In genomic region chr9:133708123-133708769, GRCh38 we compare ENCODE assay signal across 24 cellular contexts. TPM values are rescaled to one million over a fixed set of nuclear protein-coding genes. Genes with fewer than 3 reads are reported as not detected.
DNase-seq lines count a peak whose midpoint lies in the region; ATAC-seq and TF ChIP-seq lines count a peak whose summit lies in the region.
"Had no signal": no experiment of that assay in that cellular context is flagged by ENCODE, and none has a peak within 500 bp of the region (broad histone marks: within the 10 kb centered on the region; RNA-seq: fewer than 3 reads in every experiment).

No MANE protein-coding gene starts in this region.

- no peaks in the 10 kb centered on the region for H3K36me3 Mint-ChIP-seq in glutamatergic neuron (ENCODE audit: unreplicated experiment)
- peaks cover 0 to 3% (median 0%) of the 10 kb centered on the region in 5 donors for H3K36me3 Mint-ChIP-seq in naive thymus-derived CD4-positive, alpha-beta T cell

- H3K27me3 Mint-ChIP-seq in glutamatergic neuron (ENCODE audit: unreplicated experiment) = peaks cover 6% of the 10 kb centered on the region
- peaks cover 0 to 7% (median 0%) of the 10 kb centered on the region in 5 donors for H3K27me3 Mint-ChIP-seq in naive thymus-derived CD4-positive, alpha-beta T cell

- H3K36me3 ChIP-seq in left ventricle myocardium inferior = no peaks in the 10 kb centered on the region
- no peaks in the 10 kb centered on the region for H3K36me3 ChIP-seq in naive thymus-derived CD4-positive, alpha-beta T cell (ENCODE audit: control insufficient read depth in 2 of 3, insufficient read depth in 3 of 3, low read length in 3 of 3)
- H3K36me3 ChIP-seq: gastroesophageal sphincter, MG63, stomach, thyroid gland had no signal

- intact Hi-C loops in Right ventricle myocardium superior (cut with DNase I) = no loop called here
- intact Hi-C loops in left ventricle myocardium inferior (cut with micrococcal nuclease) = no loop called here
- intact Hi-C loops in naive thymus-derived CD4-positive, alpha-beta T cell (cut with micrococcal nuclease) = loop anchor here in 1 of 2 donors (10.0 kb wide), 2 partner anchors 293 to 563 kb away; partner anchors contain the start of gene REXO4

- H3K27ac ChIP-seq in left ventricle myocardium inferior (replicated peaks) = no peak overlapping the region
- H3K27ac ChIP-seq in naive thymus-derived CD4-positive, alpha-beta T cell (ENCODE audit: low read depth, low read length) = peak overlapping the region; percentile 60
- H3K27ac ChIP-seq: A549 had no signal

- H3K4me3 Mint-ChIP-seq in glutamatergic neuron (ENCODE audit: unreplicated experiment) = no peak overlapping the region
- peak overlapping the region in 1 of 10 donors; percentile 14 for H3K4me3 Mint-ChIP-seq in naive thymus-derived CD4-positive, alpha-beta T cell
- H3K4me3 Mint-ChIP-seq: activated CD8-positive, alpha-beta T cell treated with anti-CD3 and anti-CD28 coated beads, Interleukin-2, amount 10 ng/mL, durations not matched to agents 7 days and 5 days had no signal

- peaks cover 20% of the 10 kb centered on the region for H3K4me1 ChIP-seq in left ventricle myocardium inferior
- peaks cover 8 to 41% of the 10 kb centered on the region in 2 donors for H3K4me1 ChIP-seq in naive thymus-derived CD4-positive, alpha-beta T cell (ENCODE audit: control insufficient read depth in 2 of 2, insufficient read depth in 2 of 2, low read length in 2 of 2)
- H3K4me1 ChIP-seq: A549, body of pancreas had no signal

- peaks cover 14% of the 10 kb centered on the region for H3K4me1 Mint-ChIP-seq in glutamatergic neuron (ENCODE audit: low read depth, unreplicated experiment)
- H3K4me1 Mint-ChIP-seq in naive thymus-derived CD4-positive, alpha-beta T cell = peaks cover 5 to 52% (median 33%) of the 10 kb centered on the region in 7 donors

- ATAC-seq in Right ventricle myocardium superior (ENCODE audit: poor library complexity) (no peak), HG02642 (IDR thresholded peaks at IDR 0.05; ENCODE audit: poor library complexity, unreplicated experiment) (no peak), GM18858 (IDR thresholded peaks at IDR 0.05; ENCODE audit: unreplicated experiment) (no peak)
- no peak for ATAC-seq in naive thymus-derived CD4-positive, alpha-beta T cell
- ATAC-seq: body of pancreas, gastroesophageal sphincter had no signal

- POLR2A ChIA-PET in naive thymus-derived CD4-positive, alpha-beta T cell (lab: Charles Lee) = interaction anchor here (2.0 to 16.7 kb wide), 2 partner anchors 7 to 25 kb away, joined by 13 to 448 read pairs; no protein-coding TSS in a partner anchor
- POLR2A ChIA-PET in HEK293T (lab: Yijun Ruan, JAX) = no interaction called here

- H3K9me3 Mint-ChIP-seq in glutamatergic neuron (ENCODE audit: unreplicated experiment) = peaks cover 6% of the 10 kb centered on the region
- H3K9me3 Mint-ChIP-seq in naive thymus-derived CD4-positive, alpha-beta T cell = peaks cover 0 to 2% (median 0%) of the 10 kb centered on the region in 11 donors
- H3K9me3 Mint-ChIP-seq: activated T-helper 2 cell treated with anti-CD3 and anti-CD28 coated beads, Interferon-gamma antibody, Interleukin-2, Interleukin-4, amounts not matched to agents 10 μg/mL and 5 μg/mL and 100 μg/mL, durations not matched to agents 14 hours and 24 hours and 36 hours had no signal

- H3K4me3 ChIP-seq in left ventricle myocardium inferior = no peak overlapping the region
- no peak overlapping the region for H3K4me3 ChIP-seq in naive thymus-derived CD4-positive, alpha-beta T cell (ENCODE audit: low read length)
- H3K4me3 ChIP-seq: A549, body of pancreas, gastroesophageal sphincter, lung, MG63, stomach, thyroid gland had no signal

- no peak overlapping the region for H3K27ac Mint-ChIP-seq in glutamatergic neuron (ENCODE audit: unreplicated experiment)
- H3K27ac Mint-ChIP-seq in naive thymus-derived CD4-positive, alpha-beta T cell = peak overlapping the region in 6 of 9 donors; percentile 43 to 98 (median 80)
- H3K27ac Mint-ChIP-seq: activated CD8-positive, alpha-beta T cell treated with anti-CD3 and anti-CD28 coated beads, Interleukin-2, amount 10 ng/mL, durations not matched to agents 7 days and 5 days; activated T-helper 2 cell treated with anti-CD3 and anti-CD28 coated beads, Interferon-gamma antibody, Interleukin-2, Interleukin-4, amounts not matched to agents 10 μg/mL and 5 μg/mL and 100 μg/mL, durations not matched to agents 14 hours and 24 hours and 36 hours; progenitor cell of endocrine pancreas had no signal

- no peaks in the 10 kb centered on the region for H3K9me3 ChIP-seq in left ventricle myocardium inferior (replicated peaks)
- H3K9me3 ChIP-seq in naive thymus-derived CD4-positive, alpha-beta T cell (ENCODE audit: control insufficient read depth in 2 of 3, low read length in 3 of 3) = no peaks in the 10 kb centered on the region
- H3K9me3 ChIP-seq: A549, body of pancreas, Caco-2, gastroesophageal sphincter, MG63, stomach, thyroid gland had no signal

- TF ChIP-seq CTCF in left ventricle myocardium inferior (IDR thresholded peaks at IDR 0.05; ENCODE audit: borderline replicate concordance) = no peak
- TF ChIP-seq CTCF in glutamatergic neuron (IDR thresholded peaks at IDR 0.05; ENCODE audit: partially characterized antibody, unreplicated experiment) = no peak

- CTCF ChIA-PET in naive thymus-derived CD4-positive, alpha-beta T cell (lab: Charles Lee) = interaction anchor here (0.5 to 2.2 kb wide), 7 partner anchors 17 to 175 kb away, joined by 3 to 6 read pairs (median 3); no protein-coding TSS in a partner anchor
- CTCF ChIA-PET in HEK293T (lab: Yijun Ruan, JAX) = no interaction called here

- DNase-seq in Right ventricle myocardium superior (peak; percentile 35), left ventricle myocardium inferior (no peak), glutamatergic neuron (peak; percentile 14), HEK293T (ENCODE audit: extremely low spot score) (no peak)
- no peak for DNase-seq in naive thymus-derived CD4-positive, alpha-beta T cell
- no peak for DNase-seq in activated CD4-positive, alpha-beta T cell treated with anti-CD3 and anti-CD28 coated beads for 48 hours
- DNase-seq: activated CD4-positive, alpha-beta T cell treated with anti-CD3 and anti-CD28 coated beads for 1 hour; activated CD8-positive, alpha-beta T cell treated with anti-CD3 and anti-CD28 coated beads, Interleukin-2, amount 10 ng/mL, durations not matched to agents 7 days and 5 days; DND-41; islet precursor cell; KG1; MG63; NCI-H748 treated with DMSO at 0.1 percent for 48 hours; stomach had no signal

- H3K27me3 ChIP-seq in left ventricle myocardium inferior (ENCODE audit: low read depth) = peaks cover 46% of the 10 kb centered on the region
- H3K27me3 ChIP-seq in naive thymus-derived CD4-positive, alpha-beta T cell (ENCODE audit: control insufficient read depth in 2 of 2, insufficient read depth in 2 of 2, low read length in 2 of 2) = no peaks in the 10 kb centered on the region
- H3K27me3 ChIP-seq: body of pancreas, MG63, thyroid gland had no signal

TF ChIP-seq in HEK293T, 16 proteins besides CTCF, POLR2A, EP300 and RAD21:
- TF ChIP-seq BHLHE40 (IDR thresholded peaks at IDR 0.05; ENCODE audit: borderline replicate concordance) = no peak
- no peak for TF ChIP-seq NFRKB (IDR thresholded peaks at IDR 0.05)
- TF ChIP-seq TARDBP (IDR thresholded peaks at IDR 0.05) = no peak
- no peak for TF ChIP-seq FOXA1 (IDR thresholded peaks at IDR 0.05)
- TF ChIP-seq CTBP1 (IDR thresholded peaks at IDR 0.05; ENCODE audit: borderline replicate concordance) = no peak
- no peak for TF ChIP-seq SUZ12 (IDR thresholded peaks at IDR 0.05)
- TF ChIP-seq LEF1 (IDR thresholded peaks at IDR 0.05; ENCODE audit: borderline replicate concordance) = no peak
- TF ChIP-seq L3MBTL2 (conservative IDR thresholded peaks at IDR 0.05) = no peak
- no peak for TF ChIP-seq PKNOX1 (IDR thresholded peaks at IDR 0.05)
- no peak for TF ChIP-seq FOXK2 (IDR thresholded peaks at IDR 0.05)
- TF ChIP-seq ELF4 (IDR thresholded peaks at IDR 0.05) = no peak
- TF ChIP-seq ARNT (IDR thresholded peaks at IDR 0.05) = no peak

RNA-seq across cellular contexts. Expression of gene SARDH, which starts 29.9 kb away (rescaled TPM):
- total RNA-seq in Right ventricle myocardium superior (0.94 TPM), left ventricle myocardium inferior (0.63 TPM), glutamatergic neuron (ENCODE audit: unreplicated experiment) (2.0 TPM)
- total RNA-seq in naive thymus-derived CD4-positive, alpha-beta T cell = 10 to 100 TPM in 3 of 5 experiments, 1 to 10 TPM in 1, under 1 TPM in 1; 0.73 to 27.2 (median 16.5) TPM
- 10 to 100 TPM; 10.2 to 11.0 TPM for polyA plus RNA-seq in naive thymus-derived CD4-positive, alpha-beta T cell

Comparison
In these comparisons a context has a peak if more than half of its experiments do, and no peak if none do; other contexts are left out.
1. DNase-seq: peak in Right ventricle myocardium superior (single experiment) and glutamatergic neuron (single experiment); none in left ventricle myocardium inferior (single experiment), naive thymus-derived CD4-positive, alpha-beta T cell (0 of 9), activated CD4-positive, alpha-beta T cell treated with anti-CD3 and anti-CD28 coated beads for 48 hours (single experiment) and HEK293T (single experiment).